Comparison of ENCODE assay signal across 8 cellular contexts in genomic region chr6:139996253-139996834, GRCh38.
DNase-seq lines count a peak whose midpoint lies in the region; ATAC-seq lines count a peak whose summit lies in the region.

No MANE protein-coding gene starts in this region.

- no peaks in the 10 kb centered on the region for H3K36me3 Mint-ChIP-seq in stimulated activated naive B cell treated with anti-CD40 and anti-IgM and Interleukin-4, amounts not matched to agents 10 μg/mL and 1 μg/mL and 100 μg/mL, for 72 hours

- H3K27me3 Mint-ChIP-seq in stimulated activated naive B cell treated with anti-CD40 and anti-IgM and Interleukin-4, amounts not matched to agents 10 μg/mL and 1 μg/mL and 100 μg/mL, for 72 hours: no peaks in the 10 kb centered on the region

- ATAC-seq in GM19463 (IDR thresholded peaks at IDR 0.05; ENCODE audit: unreplicated experiment): peak; percentile 96
- peak; percentile 56 for ATAC-seq in HG03460 (IDR thresholded peaks at IDR 0.05; ENCODE audit: unreplicated experiment)
- peak; percentile 74 to 78 for ATAC-seq in stimulated activated naive B cell treated with anti-CD40 and anti-IgM and Interleukin-4, amounts not matched to agents 10 μg/mL and 1 μg/mL and 100 μg/mL, for 72 hours (replicated peaks)

- H3K4me3 Mint-ChIP-seq in stimulated activated naive B cell treated with anti-CD40 and anti-IgM and Interleukin-4, amounts not matched to agents 10 μg/mL and 1 μg/mL and 100 μg/mL, for 72 hours: no peak overlapping the region

- H3K4me1 Mint-ChIP-seq in stimulated activated naive B cell treated with anti-CD40 and anti-IgM and Interleukin-4, amounts not matched to agents 10 μg/mL and 1 μg/mL and 100 μg/mL, for 72 hours: peaks cover 4 to 7% of the 10 kb centered on the region in 2 donors

- H3K27ac Mint-ChIP-seq in stimulated activated naive B cell treated with anti-CD40 and anti-IgM and Interleukin-4, amounts not matched to agents 10 μg/mL and 1 μg/mL and 100 μg/mL, for 72 hours: no peak overlapping the region

- H3K9me3 Mint-ChIP-seq in stimulated activated naive B cell treated with anti-CD40 and anti-IgM and Interleukin-4, amounts not matched to agents 10 μg/mL and 1 μg/mL and 100 μg/mL, for 72 hours: no peaks in the 10 kb centered on the region

- DNase-seq in EH (ENCODE audit: low read depth) (peak; percentile 17), amniotic epithelial cell (ENCODE audit: low read depth) (peak; percentile 55), COLO829 (ENCODE audit: low spot score) (no peak), DMS79 treated with DMSO at 0.1 percent for 48 hours (lab: John Stamatoyannopoulos, UW) (no peak)
- DNase-seq in stimulated activated naive B cell treated with anti-CD40 and anti-IgM and Interleukin-4, amounts not matched to agents 10 μg/mL and 1 μg/mL and 100 μg/mL, for 72 hours: peak; percentile 4
- DNase-seq in activated CD4-positive, CD25-positive, alpha-beta regulatory T cell treated with anti-CD3 and anti-CD28 coated beads, Interleukin-2, amount 50 U/mL, for 72 hours: no peak

Comparison
In these comparisons a context has a peak if more than half of its experiments do, and no peak if none do; other contexts are left out.
1. DNase-seq: peak in EH (single experiment), amniotic epithelial cell (single experiment) and stimulated activated naive B cell treated with anti-CD40 and anti-IgM and Interleukin-4, amounts not matched to agents 10 μg/mL and 1 μg/mL and 100 μg/mL, for 72 hours (single experiment); none in COLO829 (single experiment), DMS79 treated with DMSO at 0.1 percent for 48 hours (single experiment) and activated CD4-positive, CD25-positive, alpha-beta regulatory T cell treated with anti-CD3 and anti-CD28 coated beads, Interleukin-2, amount 50 U/mL, for 72 hours (single experiment).
2. Peak in every context shown above with its lines, with median percentiles within 50 percentile points of each other: ATAC-seq.